Comparison of ENCODE assay signal across 1 cellular context in the genomic region with DNA sequence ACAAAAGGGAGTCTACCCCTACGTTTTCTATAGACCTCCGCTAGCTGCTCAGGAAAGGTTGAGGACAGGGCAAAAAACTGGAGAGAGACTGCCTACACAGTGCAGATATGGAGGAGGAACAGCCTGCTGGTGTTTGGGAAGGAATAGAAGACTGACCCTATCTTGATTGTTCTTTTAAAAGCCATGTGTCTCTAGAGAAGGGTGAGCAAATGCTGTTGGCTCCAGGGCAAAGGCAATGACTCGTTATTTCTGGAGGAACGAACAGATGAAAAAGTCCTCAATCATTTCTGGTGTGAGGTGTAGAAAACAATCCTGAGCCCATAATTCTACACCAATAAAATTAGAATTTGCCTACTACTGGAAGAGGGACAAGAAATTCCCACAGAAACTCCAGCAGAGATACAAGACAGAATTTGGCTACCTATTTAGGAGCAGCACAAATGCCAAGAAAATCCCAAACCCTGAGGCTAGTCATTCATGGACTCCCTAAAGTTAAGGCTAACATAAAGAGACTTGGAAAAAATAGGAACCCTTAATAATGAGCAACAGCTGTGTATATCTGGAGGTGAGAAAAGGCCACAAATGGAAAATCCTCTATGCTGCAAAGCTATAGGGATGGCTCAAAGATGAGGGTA.
TF ChIP-seq lines count a peak whose summit lies in the region.

No MANE protein-coding gene starts in this region.

TF ChIP-seq in HepG2, 621 proteins besides CTCF, POLR2A, EP300 and RAD21 (continued from another document):
- TF ChIP-seq, protein P1, sequence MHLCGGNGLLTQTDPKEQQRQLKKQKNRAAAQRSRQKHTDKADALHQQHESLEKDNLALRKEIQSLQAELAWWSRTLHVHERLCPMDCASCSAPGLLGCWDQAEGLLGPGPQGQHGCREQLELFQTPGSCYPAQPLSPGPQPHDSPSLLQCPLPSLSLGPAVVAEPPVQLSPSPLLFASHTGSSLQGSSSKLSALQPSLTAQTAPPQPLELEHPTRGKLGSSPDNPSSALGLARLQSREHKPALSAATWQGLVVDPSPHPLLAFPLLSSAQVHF (CRISPR knock-in tag; IDR thresholded peaks at IDR 0.05): no peak
- TF ChIP-seq FOXJ3 (CRISPR knock-in tag; IDR thresholded peaks at IDR 0.05; ENCODE audit: borderline replicate concordance): no peak
- no peak for TF ChIP-seq MAFF (IDR thresholded peaks at IDR 0.05; ENCODE audit: low read depth, low read length)
- no peak for TF ChIP-seq ZNF841 (CRISPR knock-in tag; IDR thresholded peaks at IDR 0.05; ENCODE audit: borderline replicate concordance)
TF ChIP-seq in HepG2: peak in this region for 0.
